In the genomic region with DNA sequence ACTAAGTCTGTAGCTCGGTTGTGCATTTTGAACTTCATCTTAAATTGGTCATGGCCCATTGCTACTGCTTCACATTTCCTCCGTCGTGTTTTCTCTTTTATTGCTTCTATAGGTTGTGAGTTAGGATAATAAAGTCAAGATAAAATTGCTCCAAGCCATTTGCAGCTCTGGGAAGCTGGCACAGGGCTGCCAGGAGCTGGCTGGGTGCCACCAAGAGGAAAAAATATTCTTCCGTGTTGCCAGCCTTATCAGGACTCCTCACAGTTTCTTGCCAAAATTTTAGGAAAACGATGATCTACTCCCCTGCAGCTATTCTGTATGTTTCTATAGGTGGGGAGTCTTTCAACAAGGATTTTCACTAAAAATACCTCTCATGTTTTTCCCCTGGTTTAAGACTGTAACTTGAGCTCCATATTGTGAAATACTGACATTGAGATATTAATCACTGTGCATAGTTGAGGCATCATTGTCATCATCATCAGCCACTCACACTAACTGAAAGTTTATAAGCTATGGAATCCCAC, we compare ENCODE assay signal across 15 cellular contexts. TPM values are rescaled to one million over a fixed set of nuclear protein-coding genes. Genes with fewer than 3 reads are reported as not detected.
A peak's percentile ranks its signal among the peaks of the same experiment; 100 is the strongest.
DNase-seq lines count a peak whose midpoint lies in the region; TF ChIP-seq lines count a peak whose summit lies in the region.
"Had no signal": no experiment of that assay in that cellular context is flagged by ENCODE, and none has a peak within 500 bp of the region (broad histone marks: within the 10 kb centered on the region; RNA-seq: fewer than 3 reads in every experiment).

No MANE protein-coding gene starts in this region.

- peak; percentile 47 for DNase-seq in NCI-H2171 treated with DMSO at 0.1 percent for 48 hours (lab: John Stamatoyannopoulos, UW)
- DNase-seq in NCI-H2171 (lab: John Stamatoyannopoulos, UW), result no peak
- DNase-seq in RPMI7951 (ENCODE audit: low read depth), result peak; percentile 42
- peak; percentile 66 for DNase-seq in fibroblast of villous mesenchyme (ENCODE audit: low read depth)
- no peak for DNase-seq in type B pancreatic cell (ENCODE audit: extremely low spot score, unreplicated experiment)
- DNase-seq in AML-193 (lab: John Stamatoyannopoulos, UW), result no peak
- no peak for DNase-seq in H7
- no peak for DNase-seq in Caco-2
- DNase-seq: aorta; heart left ventricle; NCI-H187; stimulated activated CD4-positive, alpha-beta T cell treated with anti-CD3 and anti-CD28 coated beads, Interleukin-4, amount 100 ng/mL, for 4 hours; T-cell had no signal

- peak overlapping the region; percentile 30 for H3K4me3 Mint-ChIP-seq in type B pancreatic cell
- no peak overlapping the region for H3K4me3 Mint-ChIP-seq in Caco-2 (ENCODE audit: unreplicated experiment)
- H3K4me3 Mint-ChIP-seq: nephron, T-cell had no signal

- no TSS peak for BruUV-seq in Caco-2 (replicated peaks; lab: Mats Ljungman, UMichigan)

- H3K36me3 Mint-ChIP-seq in type B pancreatic cell (peaks cover 3% of the 10 kb centered on the region), Caco-2 (ENCODE audit: insufficient read depth, unreplicated experiment) (no peaks in the 10 kb centered on the region)
- H3K36me3 Mint-ChIP-seq: T-cell had no signal

- peak overlapping the region; percentile 88 for H3K27ac Mint-ChIP-seq in type B pancreatic cell
- no peak overlapping the region for H3K27ac Mint-ChIP-seq in Caco-2 (ENCODE audit: unreplicated experiment)
- H3K27ac Mint-ChIP-seq: T-cell had no signal

- peaks cover 7% of the 10 kb centered on the region for H3K9me3 Mint-ChIP-seq in type B pancreatic cell
- H3K9me3 Mint-ChIP-seq in Caco-2 (ENCODE audit: unreplicated experiment), result peaks cover 12% of the 10 kb centered on the region
- H3K9me3 Mint-ChIP-seq: nephron, T-cell had no signal

- peaks cover 8% of the 10 kb centered on the region; the same call in 1 of the 2 replicates for H3K4me1 ChIP-seq in Caco-2
- H3K4me1 ChIP-seq: tibial nerve had no signal

- H3K27me3 Mint-ChIP-seq in type B pancreatic cell (no peaks in the 10 kb centered on the region), Caco-2 (ENCODE audit: insufficient read depth, unreplicated experiment) (no peaks in the 10 kb centered on the region)
- H3K27me3 Mint-ChIP-seq: T-cell had no signal

- H3K4me1 Mint-ChIP-seq in type B pancreatic cell (ENCODE audit: unreplicated experiment), result peaks cover 17% of the 10 kb centered on the region
- peaks cover 6% of the 10 kb centered on the region for H3K4me1 Mint-ChIP-seq in Caco-2 (ENCODE audit: low read depth, unreplicated experiment)
- H3K4me1 Mint-ChIP-seq: T-cell had no signal

- H3K27me3 ChIP-seq in H7 (ENCODE audit: control insufficient read depth, insufficient read depth, low read length) (no peaks in the 10 kb centered on the region), Caco-2 (replicated peaks; ENCODE audit: control insufficient read depth, insufficient read depth, low read length) (no peaks in the 10 kb centered on the region)
- H3K27me3 ChIP-seq: heart left ventricle, tibial nerve had no signal

- no peaks in the 10 kb centered on the region for H3K9me3 ChIP-seq in Caco-2
- H3K9me3 ChIP-seq: heart left ventricle, tibial nerve had no signal

- no peaks in the 10 kb centered on the region for H3K36me3 ChIP-seq in H7 (replicated peaks; ENCODE audit: control insufficient read depth, insufficient read depth, low read length)
- H3K36me3 ChIP-seq in Caco-2 (ENCODE audit: control insufficient read depth, insufficient read depth, low read length), result no peaks in the 10 kb centered on the region
- H3K36me3 ChIP-seq: heart left ventricle, tibial nerve had no signal

- CTCF ChIA-PET in Caco-2 (lab: Charles Lee), result no interaction called here

- POLR2A ChIA-PET in Caco-2 (lab: Charles Lee), result no interaction called here

- intact Hi-C loops in Caco-2 (cut with micrococcal nuclease; ENCODE audit: unreplicated experiment), result no loop called here

- H3K4me3 ChIP-seq in fibroblast of villous mesenchyme (ENCODE audit: low read depth, low read length) (no peak overlapping the region), H7 (ENCODE audit: insufficient read depth, low read depth, low read length) (no peak overlapping the region), Caco-2 (ENCODE audit: low read depth, low read length) (no peak overlapping the region)
- H3K4me3 ChIP-seq: heart left ventricle, tibial nerve had no signal

- no peak for TF ChIP-seq CTCF in fibroblast of villous mesenchyme (IDR thresholded peaks at IDR 0.05; ENCODE audit: insufficient read depth, low read depth, low read length)
- TF ChIP-seq CTCF in type B pancreatic cell (conservative IDR thresholded peaks at IDR 0.05), result no peak
- no peak for TF ChIP-seq CTCF in Caco-2 (IDR thresholded peaks at IDR 0.05; ENCODE audit: insufficient read depth in 1 of 2, low read depth in 1 of 2, low read length in 1 of 2, severe bottlenecking in 1 of 2, unreplicated experiment in 1 of 2)

RNA-seq across cellular contexts. Expression of gene PIAS1, which starts 55.5 kb away (rescaled TPM):
- total RNA-seq in RPMI7951 (2014; rRNA removed; shearing (Covaris generic)), result 21.9 and 38.8 TPM in 2 replicates
- total RNA-seq in fibroblast of villous mesenchyme, result 28.9 and 46.1 TPM in 2 replicates
- 56.2 and 67.2 TPM in 2 replicates for total RNA-seq in type B pancreatic cell (ENCODE audit: low replicate concordance)
- total RNA-seq in H7 (2014; rRNA removed; shearing (Covaris generic)), result 23.7 and 39.6 TPM in 2 replicates
- total RNA-seq in Caco-2 (2022), result 43.1 and 48.0 TPM in 2 replicates

Comparison
In these comparisons a context has a peak if more than half of its experiments do, and no peak if none do; other contexts are left out.
1. DNase-seq: peak in NCI-H2171 treated with DMSO at 0.1 percent for 48 hours (single experiment), RPMI7951 (single experiment) and fibroblast of villous mesenchyme (single experiment); none in NCI-H2171 (single experiment), type B pancreatic cell (single experiment), AML-193 (0 of 2), H7 (single experiment) and Caco-2 (0 of 2).